ENCODE assay signal across 1 cellular context in the genomic region with DNA sequence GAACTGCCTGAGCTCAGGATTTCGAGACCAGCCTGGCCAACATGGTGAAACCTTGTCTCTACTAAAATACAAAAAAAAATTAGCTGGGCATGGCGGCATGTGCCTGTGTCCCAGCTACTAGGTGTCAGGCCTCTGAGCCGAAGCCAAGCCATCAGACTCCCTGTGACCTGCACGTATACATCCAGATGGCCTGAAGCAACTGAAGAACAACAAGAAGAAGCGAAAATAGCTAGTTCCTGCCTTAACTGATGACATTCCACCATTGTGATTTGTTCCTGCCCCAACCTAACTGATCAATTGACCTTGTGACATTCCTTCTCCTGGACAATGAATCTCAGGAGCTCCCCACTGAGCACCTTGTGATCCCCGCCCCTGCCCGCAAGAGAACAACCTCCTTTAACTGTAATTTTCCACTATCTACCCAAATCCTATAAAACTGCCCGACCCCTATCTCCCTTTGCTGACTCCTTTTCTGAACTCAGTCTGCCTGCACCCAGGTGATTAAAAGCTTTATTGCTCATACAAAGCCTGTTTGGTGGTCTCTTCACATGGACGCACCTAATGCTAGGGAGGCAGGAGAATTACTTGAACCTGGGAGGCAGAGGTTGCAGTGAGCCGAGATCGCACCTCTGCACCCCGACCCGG.
TF ChIP-seq lines count a peak whose summit lies in the region.

No MANE protein-coding gene starts in this region.

TF ChIP-seq in GM23338, 12 proteins besides CTCF, POLR2A, EP300 and RAD21:
- TF ChIP-seq POLR2AphosphoS5 (IDR thresholded peaks at IDR 0.05; ENCODE audit: low read depth) = 0 out of 2 replicates have a peak, but pooled peaks have one; percentile 9
